Comparison of ENCODE assay signal across 29 cellular contexts in genomic region chr10:927131-927530, GRCh38. TPM values are rescaled to one million over a fixed set of nuclear protein-coding genes. Genes with fewer than 3 reads are reported as not detected.
DNase-seq lines count a peak whose midpoint lies in the region; FAIRE-seq and TF ChIP-seq lines count a peak whose summit lies in the region.
"Had no signal": no experiment of that assay in that cellular context is flagged by ENCODE, and none has a peak within 500 bp of the region (broad histone marks: within the 10 kb centered on the region; RNA-seq: fewer than 3 reads in every experiment).

No MANE protein-coding gene starts in this region.

- dilution Hi-C loops in endothelial cell of umbilical vein (cut with MboI; ENCODE audit: extremely low pct_ligation_motif_present, low sequenced_read_pairs), result no loop called here

- H3K4me1 ChIP-seq in OCI-LY7 (ENCODE audit: insufficient read depth, low read length, poor library complexity, severe bottlenecking) (peaks cover 30% of the 10 kb centered on the region), endothelial cell of umbilical vein (ENCODE audit: control insufficient read depth, extremely low read depth, insufficient read depth, low read length) (peaks cover 12% of the 10 kb centered on the region), osteoblast (ENCODE audit: insufficient read depth, low read length) (peaks cover 12% of the 10 kb centered on the region)

- no peak for TF ChIP-seq CTCF in OCI-LY7 (conservative IDR thresholded peaks at IDR 0.05; ENCODE audit: low read length)
- TF ChIP-seq CTCF in endothelial cell of umbilical vein (IDR thresholded peaks at IDR 0.05; ENCODE audit: extremely low read depth in 1 of 2, insufficient read depth in 1 of 2, low read depth in 1 of 2, low read length in 2 of 2), result no peak
- no peak for TF ChIP-seq CTCF in osteocyte (IDR thresholded peaks at IDR 0.05)
- TF ChIP-seq CTCF in osteoblast (IDR thresholded peaks at IDR 0.05; ENCODE audit: extremely low read depth, low read depth, low read length), result no peak

- H3K9ac ChIP-seq in endothelial cell of umbilical vein (replicated peaks; ENCODE audit: extremely low read depth, insufficient read depth, low read length), result no peak overlapping the region
- H3K9ac ChIP-seq: KMS-11 had no signal

- H4K20me1 ChIP-seq in OCI-LY7 (ENCODE audit: insufficient read depth, low read length), result peaks cover 51% of the 10 kb centered on the region
- peaks cover 9% of the 10 kb centered on the region for H4K20me1 ChIP-seq in endothelial cell of umbilical vein (replicated peaks; ENCODE audit: control insufficient read depth, extremely low read depth, insufficient read depth, low read length)
- peaks cover 77% of the 10 kb centered on the region for H4K20me1 ChIP-seq in osteoblast (ENCODE audit: insufficient read depth, low read length)

- H3K36me3 Mint-ChIP-seq in T-helper 2 cell treated with Interferon-gamma antibody and Interleukin-4, amounts not matched to agents 5 μg/mL and 100 μg/mL, for 36 hours (ENCODE audit: low read depth), result peaks cover 38% of the 10 kb centered on the region
- H3K36me3 Mint-ChIP-seq in osteocyte (ENCODE audit: unreplicated experiment), result no peaks in the 10 kb centered on the region
- H3K36me3 Mint-ChIP-seq: natural killer cell had no signal

- H3K4me2 ChIP-seq in OCI-LY7 (ENCODE audit: low read length) (peak overlapping the region; percentile 20; the same call in 1 of the 2 replicates), endothelial cell of umbilical vein (ENCODE audit: insufficient read depth, low read length) (no peak overlapping the region), osteoblast (ENCODE audit: insufficient read depth, low read length) (no peak overlapping the region)
- H3K4me2 ChIP-seq: KMS-11 had no signal

- H3K36me3 ChIP-seq in OCI-LY7 (ENCODE audit: insufficient read depth, low read length) (peaks cover 70% of the 10 kb centered on the region), endothelial cell of umbilical vein (ENCODE audit: control insufficient read depth in 2 of 2, extremely low read depth in 1 of 2, insufficient read depth in 2 of 2, low read length in 2 of 2) (peaks cover 0 to 5% of the 10 kb centered on the region in 2 experiments), osteoblast (ENCODE audit: insufficient read depth, low read length) (peaks cover 18% of the 10 kb centered on the region)
- H3K36me3 ChIP-seq: breast epithelium, thyroid gland, WERI-Rb-1 had no signal

- peak overlapping the region; percentile 12 for H3K4me3 Mint-ChIP-seq in T-helper 2 cell treated with Interferon-gamma antibody and Interleukin-4, amounts not matched to agents 5 μg/mL and 100 μg/mL, for 36 hours
- H3K4me3 Mint-ChIP-seq in osteocyte (ENCODE audit: unreplicated experiment), result no peak overlapping the region
- H3K4me3 Mint-ChIP-seq: natural killer cell had no signal

- no peak overlapping the region for H3K27ac ChIP-seq in OCI-LY7 (ENCODE audit: low read depth, low read length, poor library complexity, severe bottlenecking)
- no peak overlapping the region for H3K27ac ChIP-seq in endothelial cell of umbilical vein (ENCODE audit: insufficient read depth, low read depth, low read length)
- H3K27ac ChIP-seq in osteoblast (ENCODE audit: low read depth, low read length), result no peak overlapping the region
- H3K27ac ChIP-seq: 22Rv1, breast epithelium, dorsolateral prefrontal cortex, foreskin keratinocyte, KMS-11, thyroid gland, WERI-Rb-1 had no signal

- no peaks in the 10 kb centered on the region for H3K9me1 ChIP-seq in endothelial cell of umbilical vein (replicated peaks; ENCODE audit: control insufficient read depth, extremely low read depth, insufficient read depth, low read length)

- no peaks in the 10 kb centered on the region for H3K27me3 Mint-ChIP-seq in T-helper 2 cell treated with Interferon-gamma antibody and Interleukin-4, amounts not matched to agents 5 μg/mL and 100 μg/mL, for 36 hours (ENCODE audit: low read depth)
- no peaks in the 10 kb centered on the region for H3K27me3 Mint-ChIP-seq in osteocyte (ENCODE audit: unreplicated experiment)

- CTCF ChIA-PET in OCI-LY7 (lab: Charles Lee; ENCODE audit: unreplicated experiment) (no interaction called here), endothelial cell of umbilical vein (lab: Charles Lee) (no interaction called here)

- DNase-seq in T-helper 2 cell treated with Interferon-gamma antibody and Interleukin-4, amounts not matched to agents 5 μg/mL and 100 μg/mL, for 36 hours (ENCODE audit: low spot score), result no peak
- DNase-seq in T-helper 2 cell, result no peak
- no peak for DNase-seq in OCI-LY7 (ENCODE audit: low spot score)
- DNase-seq in endothelial cell of umbilical vein (ENCODE audit: low read depth, low spot score), result peak; percentile 37
- no peak for DNase-seq in osteocyte (ENCODE audit: extremely low spot score, unreplicated experiment)
- no peak for DNase-seq in DMS114 treated with DMSO at 0.1 percent for 48 hours (lab: John Stamatoyannopoulos, UW; ENCODE audit: unreplicated experiment)
- no peak for DNase-seq in NCI-H2196 (lab: John Stamatoyannopoulos, UW; ENCODE audit: unreplicated experiment)
- no peak for DNase-seq in osteoblast (ENCODE audit: insufficient read length, low spot score, missing footprints)
- DNase-seq: AML-193; Caco-2; dorsolateral prefrontal cortex; erythroblast; foreskin keratinocyte; HCEC 1CT; left colon; natural killer cell; NCI-H187 treated with DMSO at 0.1 percent for 48 hours; NCI-H226; NCI-H82; PC-3; SIG-M5; small intestine; stimulated activated CD4-positive, alpha-beta T cell treated with anti-CD3 and anti-CD28 coated beads, Interleukin-2, amount 100 ng/mL, for 48 hours; stimulated activated naive CD8-positive, alpha-beta T cell treated with anti-CD3 and anti-CD28 coated beads, Interleukin-15, Interleukin-2, amounts not matched to agents 100 U/mL and 50 U/mL, for 24 hours; thyroid gland; WERI-Rb-1 had no signal

- no peak for TF ChIP-seq POLR2A in endothelial cell of umbilical vein (IDR thresholded peaks at IDR 0.05; ENCODE audit: low read depth, low read length)

- no peak overlapping the region for H3K4me3 ChIP-seq in OCI-LY7 (ENCODE audit: low read depth, low read length, poor library complexity, severe bottlenecking)
- H3K4me3 ChIP-seq in endothelial cell of umbilical vein (replicated peaks in 1 of 3; ENCODE audit: insufficient read depth in 1 of 3, low read depth in 1 of 3, low read length in 3 of 3), result no peak overlapping the region
- H3K4me3 ChIP-seq in osteoblast (ENCODE audit: insufficient read depth, low read length), result no peak overlapping the region
- H3K4me3 ChIP-seq: breast epithelium, dorsolateral prefrontal cortex, thyroid gland had no signal

- POLR2A ChIA-PET in OCI-LY7 (lab: Charles Lee), result interaction anchor here (0.6 kb wide), 1 partner anchor 14 kb away, joined by 4 read pairs; no protein-coding TSS in a partner anchor
- POLR2A ChIA-PET in endothelial cell of umbilical vein (lab: Charles Lee), result no interaction called here

- H3K27me3 ChIP-seq in endothelial cell of umbilical vein (ENCODE audit: control insufficient read depth in 2 of 2, insufficient read depth in 2 of 2, low read length in 2 of 2), result no peaks in the 10 kb centered on the region
- H3K27me3 ChIP-seq in osteoblast (ENCODE audit: insufficient read depth, low read length), result no peaks in the 10 kb centered on the region
- H3K27me3 ChIP-seq: breast epithelium, dorsolateral prefrontal cortex, foreskin keratinocyte, thyroid gland had no signal

- no peaks in the 10 kb centered on the region for H3K9me2 ChIP-seq in OCI-LY7 (ENCODE audit: insufficient read depth, low read length)

- peaks cover 39% of the 10 kb centered on the region for H3K4me1 Mint-ChIP-seq in T-helper 2 cell treated with Interferon-gamma antibody and Interleukin-4, amounts not matched to agents 5 μg/mL and 100 μg/mL, for 36 hours (ENCODE audit: low read depth)
- H3K4me1 Mint-ChIP-seq in osteocyte (ENCODE audit: unreplicated experiment), result peaks cover 43% of the 10 kb centered on the region

- intact Hi-C loops in OCI-LY7 (cut with micrococcal nuclease; ENCODE audit: unreplicated experiment) (no loop called here), endothelial cell of umbilical vein (cut with micrococcal nuclease) (no loop called here)

- no peak overlapping the region for H2AFZ ChIP-seq in OCI-LY7 (ENCODE audit: low read length)
- H2AFZ ChIP-seq in endothelial cell of umbilical vein (ENCODE audit: low read depth, low read length), result no peak overlapping the region
- no peak overlapping the region for H2AFZ ChIP-seq in osteoblast (ENCODE audit: low read length)

- BruUV-seq in OCI-LY7 (replicated peaks; lab: Mats Ljungman, UMichigan), result TSS peak; percentile 22
- no TSS peak for BruUV-seq in endothelial cell of umbilical vein (replicated peaks; lab: Mats Ljungman, UMichigan)

- H3K9me3 Mint-ChIP-seq in T-helper 2 cell treated with Interferon-gamma antibody and Interleukin-4, amounts not matched to agents 5 μg/mL and 100 μg/mL, for 36 hours, result no peaks in the 10 kb centered on the region
- H3K9me3 Mint-ChIP-seq in osteocyte (ENCODE audit: unreplicated experiment), result no peaks in the 10 kb centered on the region
- H3K9me3 Mint-ChIP-seq: natural killer cell had no signal

- FAIRE-seq in endothelial cell of umbilical vein (lab: Jason Lieb, UNC), result no peak
- FAIRE-seq: small intestine had no signal

- H3K9me3 ChIP-seq in OCI-LY7 (ENCODE audit: low read length), result no peaks in the 10 kb centered on the region
- no peaks in the 10 kb centered on the region for H3K9me3 ChIP-seq in endothelial cell of umbilical vein (replicated peaks; ENCODE audit: control insufficient read depth, insufficient read depth, low read length)
- H3K9me3 ChIP-seq in osteoblast (ENCODE audit: low read depth, low read length), result no peaks in the 10 kb centered on the region
- H3K9me3 ChIP-seq: breast epithelium, Caco-2, thyroid gland had no signal

- H3K27ac Mint-ChIP-seq in T-helper 2 cell treated with Interferon-gamma antibody and Interleukin-4, amounts not matched to agents 5 μg/mL and 100 μg/mL, for 36 hours, result no peak overlapping the region
- H3K27ac Mint-ChIP-seq in osteocyte (ENCODE audit: unreplicated experiment), result peak overlapping the region; percentile 31

- H3K79me2 ChIP-seq in OCI-LY7 (ENCODE audit: insufficient read depth, low read depth, low read length) (peaks cover 89% of the 10 kb centered on the region), endothelial cell of umbilical vein (ENCODE audit: control insufficient read depth, insufficient read depth, low read length) (peaks cover 93% of the 10 kb centered on the region), osteoblast (ENCODE audit: insufficient read depth, low read length) (peaks cover 89% of the 10 kb centered on the region)

RNA-seq across cellular contexts. Expression of gene LARP4B, which starts 4.4 kb away (rescaled TPM):
- total RNA-seq in OCI-LY7 (2014; rRNA removed; shearing (Covaris generic)), result 64.8 and 68.3 TPM in 2 replicates
- total RNA-seq in OCI-LY7 (2022) (135 and 143 TPM in 2 replicates), endothelial cell of umbilical vein (101 TPM in 2 replicates), osteocyte (79.6 and 80.9 TPM in 2 replicates), osteoblast (44.5 and 46.0 TPM in 2 replicates)
- 22.9 and 27.4 TPM in 2 replicates for polyA plus RNA-seq in endothelial cell of umbilical vein
- 23.0 and 26.8 TPM in 2 replicates for polyA plus RNA-seq in endothelial cell of umbilical vein (2011; cell fraction: cytosol; rRNA removed)
- 98.7 and 106 TPM in 2 replicates for polyA plus RNA-seq in endothelial cell of umbilical vein (2011; cell fraction: nucleus; rRNA removed)
- 33.7 and 34.0 TPM in 2 replicates for polyA plus RNA-seq in endothelial cell of umbilical vein (2012)
- 115 and 135 TPM in 2 replicates for polyA minus RNA-seq in endothelial cell of umbilical vein
- 44.7 TPM for polyA minus RNA-seq in endothelial cell of umbilical vein (2011; cell fraction: cytosol; rRNA and poly(A)+ RNA removed)
- polyA minus RNA-seq in endothelial cell of umbilical vein (2011; cell fraction: nucleus; rRNA and poly(A)+ RNA removed), result 132 and 144 TPM in 2 replicates
